Comparison of ENCODE assay signal across 18 cellular contexts in genomic region chr5:7364226-7364875, GRCh38. TPM values are rescaled to one million over a fixed set of nuclear protein-coding genes. Genes with fewer than 3 reads are reported as not detected.
A peak's percentile ranks its signal among the peaks of the same experiment; 100 is the strongest.
DNase-seq lines count a peak whose midpoint lies in the region; ATAC-seq, FAIRE-seq and TF ChIP-seq lines count a peak whose summit lies in the region.
"Had no signal": no experiment of that assay in that cellular context is flagged by ENCODE, and none has a peak within 500 bp of the region (broad histone marks: within the 10 kb centered on the region; RNA-seq: fewer than 3 reads in every experiment).

No MANE protein-coding gene starts in this region.

- H3K36me3 ChIP-seq in HUES6 (ENCODE audit: control insufficient read depth, insufficient read depth, low read length): no peaks in the 10 kb centered on the region
- H3K36me3 ChIP-seq in astrocyte (ENCODE audit: insufficient read depth, low read length): no peaks in the 10 kb centered on the region
- H3K36me3 ChIP-seq in iPS-20b (ENCODE audit: insufficient read depth, low read depth, low read length): no peaks in the 10 kb centered on the region

- H3K27me3 ChIP-seq in HUES6 (ENCODE audit: control insufficient read depth, insufficient read depth, low read length): no peaks in the 10 kb centered on the region
- no peaks in the 10 kb centered on the region for H3K27me3 ChIP-seq in astrocyte (ENCODE audit: insufficient read depth, low read length)
- no peaks in the 10 kb centered on the region for H3K27me3 ChIP-seq in iPS-20b (ENCODE audit: insufficient read depth, low read length)

- H3K27ac Mint-ChIP-seq in astrocyte (ENCODE audit: unreplicated experiment): peak overlapping the region; percentile 20
- H3K27ac Mint-ChIP-seq: CD14-positive monocyte; CD8-positive, alpha-beta T cell had no signal

- H4K20me1 ChIP-seq in astrocyte (ENCODE audit: insufficient read depth, low read length): no peaks in the 10 kb centered on the region

- H3K9me3 Mint-ChIP-seq in astrocyte (ENCODE audit: unreplicated experiment): peaks cover 4% of the 10 kb centered on the region

- H3K27ac ChIP-seq in HUES6 (ENCODE audit: low read depth, low read length) (peak overlapping the region; percentile 89), astrocyte (ENCODE audit: low read depth, low read length) (no peak overlapping the region), iPS-20b (ENCODE audit: low read length) (peak overlapping the region; percentile 59)
- H3K27ac ChIP-seq: A549 had no signal

- DNase-seq in astrocyte (ENCODE audit: low read depth): peak; percentile 61
- DNase-seq in anterior cingulate cortex (lab: John Stamatoyannopoulos, UW): no peak
- DNase-seq in activated naive CD4-positive, alpha-beta T cell treated with anti-CD3 and anti-CD28 coated beads, Interleukin-2, amount 50 U/mL, for 16 hours: no peak
- DNase-seq: CD8-positive, alpha-beta T cell; COR-L47; DMS153; DMS79 treated with DMSO at 0.1 percent for 48 hours; EL had no signal

- ATAC-seq in GM21390 (IDR thresholded peaks at IDR 0.05; ENCODE audit: unreplicated experiment): no peak
- ATAC-seq: A549; CD8-positive, alpha-beta T cell; HCT116; K562 had no signal

- H3K4me1 Mint-ChIP-seq in astrocyte (ENCODE audit: low read depth, unreplicated experiment): peaks cover 5% of the 10 kb centered on the region
- H3K4me1 Mint-ChIP-seq: CD14-positive monocyte had no signal

- H3K4me3 Mint-ChIP-seq in astrocyte (ENCODE audit: unreplicated experiment): no peak overlapping the region
- H3K4me3 Mint-ChIP-seq: CD14-positive monocyte; CD8-positive, alpha-beta T cell had no signal

- no peak overlapping the region for H3K9ac ChIP-seq in HUES6 (ENCODE audit: low read length)
- H3K9ac ChIP-seq in astrocyte (ENCODE audit: low read length): no peak overlapping the region
- no peak overlapping the region for H3K9ac ChIP-seq in iPS-20b (ENCODE audit: low read depth, low read length)

- H3K4me2 ChIP-seq in astrocyte (ENCODE audit: low read length): no peak overlapping the region
- H3K4me2 ChIP-seq: A549 had no signal

- H3K36me3 Mint-ChIP-seq in astrocyte (ENCODE audit: low read depth, unreplicated experiment): no peaks in the 10 kb centered on the region
- H3K36me3 Mint-ChIP-seq: CD14-positive monocyte; CD8-positive, alpha-beta T cell had no signal

- H3K9me3 ChIP-seq in HUES6 (ENCODE audit: control insufficient read depth, insufficient read depth, low read depth, low read length) (peaks cover 22% of the 10 kb centered on the region), astrocyte (ENCODE audit: insufficient read depth, low read depth, low read length) (peaks cover 2% of the 10 kb centered on the region), iPS-20b (ENCODE audit: insufficient read depth, low read depth, low read length) (no peaks in the 10 kb centered on the region; the same call in 1 of the 2 replicates)
- H3K9me3 ChIP-seq: A549 had no signal

- no peak overlapping the region for H2AFZ ChIP-seq in astrocyte (ENCODE audit: low read depth, low read length)

- H3K4me1 ChIP-seq in HUES6 (ENCODE audit: control insufficient read depth, insufficient read depth, low read length) (peaks cover 27% of the 10 kb centered on the region), astrocyte (ENCODE audit: insufficient read depth, low read length) (no peaks in the 10 kb centered on the region), iPS-20b (ENCODE audit: insufficient read depth, low read length) (peaks cover 34% of the 10 kb centered on the region)
- H3K4me1 ChIP-seq: A549 had no signal

- no peak for TF ChIP-seq CTCF in astrocyte (IDR thresholded peaks at IDR 0.05; ENCODE audit: insufficient read depth, low read depth, low read length)

- no peak for FAIRE-seq in astrocyte (lab: Jason Lieb, UNC)
- FAIRE-seq: A549, D721Med, G401.6, GM12891, K562 had no signal

- no peaks in the 10 kb centered on the region for H3K27me3 Mint-ChIP-seq in astrocyte (ENCODE audit: low read depth, unreplicated experiment)

- no peaks in the 10 kb centered on the region for H3K79me2 ChIP-seq in astrocyte (ENCODE audit: insufficient read depth, low read length)

- H3K4me3 ChIP-seq in HUES6 (ENCODE audit: low read depth, low read length) (peak overlapping the region; percentile 21; the same call in 1 of the 2 replicates), astrocyte (ENCODE audit: insufficient read depth, low read depth, low read length) (no peak overlapping the region), iPS-20b (ENCODE audit: low read length) (no peak overlapping the region)
- H3K4me3 ChIP-seq: A549, K562 had no signal

RNA-seq across cellular contexts. Expression of gene ADCY2, which starts 31.6 kb away (rescaled TPM):
- 3.7 and 5.7 TPM in 2 replicates for total RNA-seq in astrocyte
- total RNA-seq: CD8-positive, alpha-beta T cell had no signal
